1 cellular context compared by ENCODE assay signal in genomic region chr22:30214703-30215405, GRCh38.
TF ChIP-seq lines count a peak whose summit lies in the region.

No MANE protein-coding gene starts in this region.

TF ChIP-seq in H1, 55 proteins besides CTCF, POLR2A, EP300 and RAD21 (continued from another document):
- TF ChIP-seq ATF3 (IDR thresholded peaks at IDR 0.05; ENCODE audit: insufficient read depth, low read depth, low read length): no peak
- TF ChIP-seq SUZ12 (IDR thresholded peaks at IDR 0.05; ENCODE audit: low read length): no peak
